21 cellular contexts compared by ENCODE assay signal in genomic region chr1:185342017-185342416, GRCh38.
"Had no signal": no experiment of that assay in that cellular context is flagged by ENCODE, and none has a peak within 500 bp of the region (broad histone marks: within the 10 kb centered on the region; RNA-seq: fewer than 3 reads in every experiment).

No MANE protein-coding gene starts in this region.

- H3K4me2 ChIP-seq: KMS-11 had no signal

- H3K9me3 Mint-ChIP-seq: IgD-negative memory B cell had no signal

- H3K36me3 ChIP-seq: SJSA1 had no signal

- ATAC-seq: K562 had no signal

- H3K9me3 ChIP-seq: SJSA1 had no signal

- H3K4me3 Mint-ChIP-seq: IgD-negative memory B cell had no signal

- DNase-seq: Kasumi-1, MM.1S, NCI-H1092 treated with DMSO at 0.1 percent for 48 hours, NCI-H1436 treated with DMSO at 0.1 percent for 48 hours, NCI-H1694, NCI-H187 treated with DMSO at 0.1 percent for 48 hours, NCI-H2029 treated with DMSO at 0.1 percent for 48 hours, NCI-H2171 treated with DMSO at 0.1 percent for 48 hours, NCI-H345, NCI-H446 treated with DMSO at 0.1 percent for 48 hours, NCI-H526 treated with DMSO at 0.1 percent for 48 hours, NCI-H748 treated with DMSO at 0.1 percent for 48 hours, Right ventricle myocardium superior, RPMI8226, SIG-M5 had no signal

- H3K9ac ChIP-seq: KMS-11 had no signal

- H3K27ac ChIP-seq: KMS-11, SJSA1, SK-N-MC had no signal

- H3K27me3 Mint-ChIP-seq: IgD-negative memory B cell had no signal

- H3K27me3 ChIP-seq: SJSA1 had no signal

- FAIRE-seq: K562, RCC 7860 had no signal

- H3K4me3 ChIP-seq: K562, SJSA1, SK-N-MC had no signal

- H3K27ac Mint-ChIP-seq: IgD-negative memory B cell had no signal
